18 cellular contexts compared by ENCODE assay signal in the genomic region with DNA sequence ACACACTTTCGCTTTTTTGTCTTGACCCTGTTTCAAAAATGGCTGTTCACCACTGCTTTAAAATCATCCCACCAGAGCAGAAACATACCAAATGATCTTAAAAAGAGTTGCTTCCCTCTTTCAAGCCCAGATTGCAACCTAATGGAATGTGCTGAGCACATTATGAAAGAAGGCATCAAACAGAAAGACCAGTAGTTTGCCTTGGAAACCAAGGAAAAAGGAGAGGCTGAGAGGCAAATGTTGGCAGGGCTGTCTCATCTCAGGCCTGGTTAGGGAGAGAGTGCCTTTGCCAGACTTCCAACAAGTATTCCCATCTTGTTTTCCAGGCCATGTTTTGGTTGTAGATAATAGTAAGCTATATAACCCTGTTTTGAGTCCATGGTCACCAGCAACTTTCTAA.
"Had no signal": no experiment of that assay in that cellular context is flagged by ENCODE, and none has a peak within 500 bp of the region (broad histone marks: within the 10 kb centered on the region; RNA-seq: fewer than 3 reads in every experiment).

No MANE protein-coding gene starts in this region.

- ATAC-seq: activated CD4-positive, CD25-positive, alpha-beta regulatory T cell treated with anti-CD3 and anti-CD28 coated beads, Interleukin-2, amount 50 U/mL, for 24 hours; left colon; stimulated activated naive B cell treated with anti-CD40 and anti-IgM and Interleukin-4, amounts not matched to agents 10 μg/mL and 1 μg/mL and 100 μg/mL, for 72 hours had no signal

- DNase-seq: activated CD4-positive, alpha-beta T cell treated with anti-CD3 and anti-CD28 coated beads, Interleukin-2, amount 50 U/mL, for 4 hours; activated naive CD4-positive, alpha-beta T cell treated with anti-CD3 and anti-CD28 coated beads, Interleukin-2, amount 50 U/mL, for 16 hours; adrenal gland; central memory CD4-positive, alpha-beta T cell; cortex of kidney; effector CD8-positive, alpha-beta T cell; left colon; naive B cell; retina; stimulated activated CD4-positive, alpha-beta T cell treated with anti-CD3 and anti-CD28 coated beads, Interleukin-2, amount 100 ng/mL, for 48 hours; stimulated activated naive B cell treated with anti-CD40 and anti-IgM and Interleukin-4, amounts not matched to agents 10 μg/mL and 1 μg/mL and 100 μg/mL, for 72 hours; T-helper 9 cell had no signal

- H3K4me3 Mint-ChIP-seq: naive B cell; stimulated activated naive B cell treated with anti-CD40 and anti-IgM and Interleukin-4, amounts not matched to agents 10 μg/mL and 1 μg/mL and 100 μg/mL, for 72 hours had no signal

- H3K36me3 Mint-ChIP-seq: brain had no signal

- H3K27ac ChIP-seq: adrenal gland, parathyroid adenoma, tibial nerve, vagina had no signal

- H3K27ac Mint-ChIP-seq: stimulated activated naive B cell treated with anti-CD40 and anti-IgM and Interleukin-4, amounts not matched to agents 10 μg/mL and 1 μg/mL and 100 μg/mL, for 72 hours had no signal

- H3K36me3 ChIP-seq: adrenal gland, tibial nerve, vagina had no signal

- H3K9me3 Mint-ChIP-seq: brain; naive B cell; stimulated activated naive B cell treated with anti-CD40 and anti-IgM and Interleukin-4, amounts not matched to agents 10 μg/mL and 1 μg/mL and 100 μg/mL, for 72 hours had no signal

- H3K4me3 ChIP-seq: adrenal gland, lung, tibial nerve, vagina had no signal

- H3K27me3 Mint-ChIP-seq: brain; naive B cell; stimulated activated naive B cell treated with anti-CD40 and anti-IgM and Interleukin-4, amounts not matched to agents 10 μg/mL and 1 μg/mL and 100 μg/mL, for 72 hours had no signal

- H3K4me1 Mint-ChIP-seq: naive B cell; stimulated activated naive B cell treated with anti-CD40 and anti-IgM and Interleukin-4, amounts not matched to agents 10 μg/mL and 1 μg/mL and 100 μg/mL, for 72 hours had no signal

- H3K4me1 ChIP-seq: adrenal gland, parathyroid adenoma, tibial nerve had no signal

- H3K27me3 ChIP-seq: adrenal gland, tibial nerve, vagina had no signal

- H3K9me3 ChIP-seq: adrenal gland, tibial nerve, vagina had no signal
